1 cellular context compared by ENCODE assay signal in genomic region chr6:35432291-35432690, GRCh38.
TF ChIP-seq lines count a peak whose summit lies in the region.

No MANE protein-coding gene starts in this region.

TF ChIP-seq in HepG2, 621 proteins besides CTCF, POLR2A, EP300 and RAD21 (continued from another document):
- TF ChIP-seq ZNF431 (CRISPR knock-in tag; IDR thresholded peaks at IDR 0.05; ENCODE audit: borderline replicate concordance, low read depth): no peak
- TF ChIP-seq ZNF549 (CRISPR knock-in tag; IDR thresholded peaks at IDR 0.05): no peak
- TF ChIP-seq NFYB (CRISPR knock-in tag; IDR thresholded peaks at IDR 0.05): no peak
- no peak for TF ChIP-seq NR2C2 (CRISPR knock-in tag; IDR thresholded peaks at IDR 0.05; ENCODE audit: borderline replicate concordance)
- no peak for TF ChIP-seq ZFP1 (CRISPR knock-in tag; IDR thresholded peaks at IDR 0.05)
- TF ChIP-seq GABPA (IDR thresholded peaks at IDR 0.05; ENCODE audit: low read depth, low read length): no peak
- TF ChIP-seq GABPA (CRISPR knock-in tag; IDR thresholded peaks at IDR 0.05; ENCODE audit: low read depth): no peak
- TF ChIP-seq RFXAP (CRISPR knock-in tag; IDR thresholded peaks at IDR 0.05; ENCODE audit: borderline replicate concordance): no peak
- TF ChIP-seq MTF2 (CRISPR knock-in tag; IDR thresholded peaks at IDR 0.05; ENCODE audit: borderline replicate concordance): no peak
